In genomic region chr4:185201983-185202962, GRCh38 we compare ENCODE assay signal across 8 cellular contexts. TPM values are rescaled to one million over a fixed set of nuclear protein-coding genes. Genes with fewer than 3 reads are reported as not detected.
A peak's percentile ranks its signal among the peaks of the same experiment; 100 is the strongest.
DNase-seq lines count a peak whose midpoint lies in the region; ATAC-seq and TF ChIP-seq lines count a peak whose summit lies in the region.

No MANE protein-coding gene starts in this region.

- H3K27ac ChIP-seq in PC-3 (ENCODE audit: low read length): no peak overlapping the region
- peak overlapping the region; percentile 26 to 77 for H3K27ac ChIP-seq in lung (ENCODE audit: low read depth in 1 of 2, low read length in 1 of 2)

- intact Hi-C loops in PC-3 (cut with micrococcal nuclease): loop anchor here (5.0 kb wide), 1 partner anchor 195 kb away; the partner anchor contains the start of genes ANKRD37 and LRP2BP

- H3K4me1 ChIP-seq in PC-3 (ENCODE audit: insufficient read depth, low read length) (peaks cover 28% of the 10 kb centered on the region), lung (ENCODE audit: control insufficient read depth in 2 of 2, insufficient read depth in 2 of 2, low read length in 2 of 2) (peaks cover 5% of the 10 kb centered on the region in 2 donors)

- POLR2A ChIA-PET in PC-3 (lab: Charles Lee; ENCODE audit: unreplicated experiment): interaction anchor here (0.7 kb wide), 1 partner anchor 104 kb away, joined by 4 read pairs; no protein-coding TSS in a partner anchor

- no peaks in the 10 kb centered on the region for H4K20me1 ChIP-seq in PC-3 (ENCODE audit: low read length)

- peak; percentile 25 for TF ChIP-seq POLR2A in GM15510 (IDR thresholded peaks at IDR 0.05; ENCODE audit: borderline replicate concordance, extremely low read depth, insufficient read length)

- H3K9me2 ChIP-seq in PC-3 (replicated peaks; ENCODE audit: low read length): no peaks in the 10 kb centered on the region

- CTCF ChIA-PET in PC-3 (lab: Charles Lee): interaction anchor here (1.4 kb wide), 1 partner anchor 19 kb away, joined by 7 read pairs; no protein-coding TSS in a partner anchor

- H3K79me2 ChIP-seq in PC-3 (ENCODE audit: low read length): peaks cover 34% of the 10 kb centered on the region

- H3K9me3 ChIP-seq in PC-3 (ENCODE audit: low read length): no peaks in the 10 kb centered on the region
- H3K9me3 ChIP-seq in lung (ENCODE audit: control insufficient read depth in 2 of 2, insufficient read depth in 1 of 2, low read length in 1 of 2): no peaks in the 10 kb centered on the region

- TF ChIP-seq CTCF in PC-3 (conservative IDR thresholded peaks at IDR 0.05; ENCODE audit: low read depth, low read length) (no peak), lung (IDR thresholded peaks at IDR 0.05; ENCODE audit: control extremely low read depth, extremely low read depth) (no peak)

- BruUV-seq in PC-3 (replicated peaks; lab: Mats Ljungman, UMichigan): no TSS peak

- ATAC-seq in PC-3: no peak; the same call in 1 of the 2 replicates
- no peak for ATAC-seq in lung (ENCODE audit: insufficient read depth, low FRiP score)
- ATAC-seq in GM19397 (IDR thresholded peaks at IDR 0.05; ENCODE audit: unreplicated experiment): no peak

- peak overlapping the region; percentile 69 for H3K4me3 ChIP-seq in PC-3 (ENCODE audit: low read length)
- no peak overlapping the region for H3K4me3 ChIP-seq in lung

- 45 to 62% methylated on average over 16 of the region's 16 CpGs for WGBS in lung, 2 donors

- no peak overlapping the region for H2AFZ ChIP-seq in PC-3 (ENCODE audit: low read length)

- H3K27me3 ChIP-seq in PC-3 (ENCODE audit: low read length): no peaks in the 10 kb centered on the region
- no peaks in the 10 kb centered on the region for H3K27me3 ChIP-seq in lung (ENCODE audit: control insufficient read depth, insufficient read depth)

- DNase-seq in PC-3 (no peak), astrocyte of the hippocampus (ENCODE audit: low read depth, low spot score) (peak; percentile 22), lung (ENCODE audit: low spot score) (no peak), HuH-7.5 (ENCODE audit: low spot score) (no peak), NCI-H446 treated with DMSO at 0.1 percent for 48 hours (lab: John Stamatoyannopoulos, UW) (no peak)
- DNase-seq in NK-92 treated with Interleukin-12 subunit alpha and Interleukin-12 subunit beta, amount 100 ng/mL, for 24 hours (lab: John Stamatoyannopoulos, UW): no peak

- H3K9ac ChIP-seq in PC-3 (ENCODE audit: low read length): no peak overlapping the region

- H3K36me3 ChIP-seq in PC-3 (ENCODE audit: low read depth, low read length) (no peaks in the 10 kb centered on the region), lung (ENCODE audit: control insufficient read depth in 2 of 2, insufficient read depth in 2 of 2, low read length in 2 of 2) (peaks cover 0 to 1% of the 10 kb centered on the region in 2 donors)

- peak overlapping the region; percentile 94 for H3K4me2 ChIP-seq in PC-3 (ENCODE audit: low read length)

- H3F3A ChIP-seq in PC-3 (ENCODE audit: low read length, unreplicated experiment): no peaks in the 10 kb centered on the region

RNA-seq across cellular contexts. Expression of gene CFAP97, which starts 1.5 kb away (rescaled TPM):
- total RNA-seq in PC-3 (2014; rRNA removed): 10.5 and 12.4 TPM in 2 replicates
- 10 to 100 TPM; 32.5 to 39.2 TPM for total RNA-seq in lung
- polyA plus RNA-seq in lung: 10 to 100 TPM in 1 of 2 donors, 1 to 10 TPM in 1; 5.4 to 11.4 TPM

RNA-seq across cellular contexts. Expression of gene SNX25, which starts 7.1 kb away (rescaled TPM):
- total RNA-seq in PC-3 (2014; rRNA removed): 8.4 and 9.2 TPM in 2 replicates
- 10 to 100 TPM; 56.0 to 95.4 TPM for total RNA-seq in lung
- 10 to 100 TPM; 16.8 to 42.7 TPM for polyA plus RNA-seq in lung

RNA-seq across cellular contexts. Expression of gene SLC25A4, which starts 59.2 kb away (rescaled TPM):
- 20.7 and 23.2 TPM in 2 replicates for total RNA-seq in PC-3 (2014; rRNA removed)
- 10 to 100 TPM; 18.3 to 52.2 TPM for total RNA-seq in lung
- polyA plus RNA-seq in lung: 10 to 100 TPM; 29.8 to 31.7 TPM
